17 cellular contexts compared by ENCODE assay signal in the genomic region with DNA sequence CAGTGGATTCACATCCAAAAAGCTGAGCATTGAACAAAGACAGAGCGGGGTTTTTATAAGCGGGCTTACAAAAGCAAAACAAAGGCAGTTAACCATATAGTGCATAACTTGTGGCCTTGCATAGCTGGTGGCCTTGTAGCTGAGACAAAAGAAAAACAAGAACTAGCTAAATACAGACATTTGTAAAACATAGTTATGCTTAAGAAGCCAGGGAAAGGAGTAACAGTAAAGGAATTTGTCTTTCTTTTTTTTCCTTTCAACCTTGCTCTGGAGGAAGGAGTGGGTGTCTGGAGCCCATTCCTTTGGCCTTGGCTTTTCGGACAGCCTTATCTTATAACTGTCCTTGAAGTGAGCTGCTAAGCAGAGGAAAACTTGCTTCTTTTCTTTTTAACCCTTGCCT. TPM values are rescaled to one million over a fixed set of nuclear protein-coding genes. Genes with fewer than 3 reads are reported as not detected.
DNase-seq lines count a peak whose midpoint lies in the region; TF ChIP-seq lines count a peak whose summit lies in the region.
"Not testable (repeated sequence)": the region's sequence is repeated elsewhere in the genome, so short reads cannot be mapped to it uniquely, and the experiment has no call there.
"Had no signal": no experiment of that assay in that cellular context is flagged by ENCODE, and none has a peak within 500 bp of the region (broad histone marks: within the 10 kb centered on the region; RNA-seq: fewer than 3 reads in every experiment).

No MANE protein-coding gene starts in this region.

- 55 to 59% methylated on average over 3 of the region's 3 CpGs for WGBS in endodermal cell (ENCODE audit: insufficient coverage in 1 of 2, insufficient read length in 1 of 2), 2 experiments
- 31 to 42% methylated on average over 3 of the region's 3 CpGs for WGBS in testis, 2 donors

- not testable (repeated sequence) for H3K27me3 ChIP-seq in ACC112 (ENCODE audit: insufficient read depth, low read length); SJSA1 (replicated peaks); endodermal cell (ENCODE audit: control insufficient read depth, insufficient read depth, low read length, poor library complexity, severe bottlenecking); neural progenitor cell; testis

- H4K20me1 ChIP-seq in neural progenitor cell (ENCODE audit: low read depth), result not testable (repeated sequence)

- intact Hi-C loops in testis (cut with DNase I; ENCODE audit: low total_unique reads), result not testable (repeated sequence)

- peaks cover 38% of the 10 kb centered on the region for H3K4me1 Mint-ChIP-seq in endodermal cell
- H3K4me1 Mint-ChIP-seq in neural progenitor cell, result peaks cover 50% of the 10 kb centered on the region

- not testable (repeated sequence) for H3K9me3 Mint-ChIP-seq in endodermal cell, neural progenitor cell

- H3K9ac ChIP-seq in endodermal cell (ENCODE audit: extremely low read depth, low read length, poor library complexity, severe bottlenecking); neural progenitor cell: not testable (repeated sequence)

- not testable (repeated sequence) for H3K79me2 ChIP-seq in ACC112 (ENCODE audit: control insufficient read depth, insufficient read depth, low read length, unreplicated experiment); neural progenitor cell (ENCODE audit: low read depth)

- 0 out of 2 replicates have a peak overlapping the region, but pooled peaks have one; percentile 10 for H3K4me3 ChIP-seq in ACC112 (ENCODE audit: low read depth, low read length)
- H3K4me3 ChIP-seq in SJSA1; astrocyte of the cerebellum (ENCODE audit: low read depth, low read length); endodermal cell (ENCODE audit: low read length); neural progenitor cell; testis: not testable (repeated sequence)

- H3K36me3 ChIP-seq in ACC112 (ENCODE audit: insufficient read depth, low read length); SJSA1; endodermal cell (ENCODE audit: control insufficient read depth, insufficient read depth, low read length); neural progenitor cell; testis (ENCODE audit: low read depth, missing control alignments): not testable (repeated sequence)

- peak overlapping the region; percentile 61 for H2AFZ ChIP-seq in ACC112 (ENCODE audit: low read length, unreplicated experiment)
- H2AFZ ChIP-seq in neural progenitor cell (replicated peaks), result not testable (repeated sequence)

- H3K4me3 Mint-ChIP-seq in endodermal cell, neural progenitor cell: not testable (repeated sequence)

- 0 out of 2 replicates have a peak overlapping the region, but pooled peaks have one; percentile 0 for H3K27ac ChIP-seq in ACC112 (ENCODE audit: low read depth, low read length)
- H3K27ac ChIP-seq in SJSA1, result 0 out of 2 replicates have a peak overlapping the region, but pooled peaks have one; percentile 7
- not testable (repeated sequence) for H3K27ac ChIP-seq in endodermal cell (ENCODE audit: low read depth, low read length); neural progenitor cell
- H3K27ac ChIP-seq in testis, result peak overlapping the region; percentile 44 to 69

- not testable (repeated sequence) for H3K27ac Mint-ChIP-seq in endodermal cell, neural progenitor cell

- H3K4me2 ChIP-seq in neural progenitor cell, result peak overlapping the region; percentile 41

- peaks cover 18% of the 10 kb centered on the region for H3F3A ChIP-seq in neural progenitor cell (ENCODE audit: low read depth)

- peak; percentile 52 for DNase-seq in GM03348 (ENCODE audit: low spot score)
- peak; percentile 57 to 69 for DNase-seq in SJSA1 (ENCODE audit: low read depth in 1 of 2, low spot score in 2 of 2)
- DNase-seq in astrocyte of the cerebellum (ENCODE audit: low read depth), result peak; percentile 58
- DNase-seq in endodermal cell, result peak; percentile 40
- peak; percentile 69 for DNase-seq in kidney glomerular epithelial cell (lab: John Stamatoyannopoulos, UW)
- not testable (repeated sequence) for DNase-seq in neural progenitor cell (ENCODE audit: low spot score); testis

- H3K9me3 ChIP-seq in SJSA1 (replicated peaks); endodermal cell (ENCODE audit: control insufficient read depth, low read length); neural progenitor cell (ENCODE audit: low read depth); testis: not testable (repeated sequence)

- not testable (repeated sequence) for TF ChIP-seq POLR2A in testis (IDR thresholded peaks at IDR 0.05)

- in situ Hi-C loops in astrocyte of the cerebellum (cut with HindIII; ENCODE audit: low sequenced_read_pairs), result loop anchor here (5.0 kb wide), 1 partner anchor 105 kb away; no protein-coding TSS in a partner anchor

- not testable (repeated sequence) for H3K36me3 Mint-ChIP-seq in endodermal cell (ENCODE audit: low read depth); neural progenitor cell

- not testable (repeated sequence) for TF ChIP-seq CTCF in astrocyte of the cerebellum (IDR thresholded peaks at IDR 0.05; ENCODE audit: low read depth, low read length, missing control alignments); endodermal cell (conservative IDR thresholded peaks at IDR 0.05); neural progenitor cell (IDR thresholded peaks at IDR 0.05); testis (IDR thresholded peaks at IDR 0.05)

- not testable (repeated sequence) for H3K27me3 Mint-ChIP-seq in endodermal cell (ENCODE audit: insufficient read depth); neural progenitor cell (ENCODE audit: insufficient read depth, low read depth)

- H3K4me1 ChIP-seq in ACC112 (ENCODE audit: control insufficient read depth, insufficient read depth, low read length, unreplicated experiment) (peaks cover 51% of the 10 kb centered on the region), SJSA1 (replicated peaks) (peaks cover 53% of the 10 kb centered on the region), neural progenitor cell (peaks cover 44% of the 10 kb centered on the region), testis (peaks cover 58% of the 10 kb centered on the region)
- H3K4me1 ChIP-seq in endodermal cell (ENCODE audit: control insufficient read depth, insufficient read depth, low read length), result not testable (repeated sequence)

RNA-seq across cellular contexts. Expression of a gene that starts 15.5 kb away (rescaled TPM):
- total RNA-seq in SJSA1 (2014; rRNA removed; shearing (Covaris generic)), result not detected in 2 replicates
- under 1 TPM; 0.38 to 0.53 TPM for total RNA-seq in endodermal cell
- polyA plus RNA-seq in endodermal cell (2013, experiment 1 of 2), result 14.6 TPM
- 13.5 TPM for polyA plus RNA-seq in endodermal cell (2013, experiment 2 of 2)
- total RNA-seq in neural progenitor cell (ENCODE audit: low replicate concordance), result 9.7 and 20.2 TPM in 2 replicates
- 10 to 100 TPM; 11.7 to 12.9 TPM for total RNA-seq in testis
- polyA plus RNA-seq in testis (ENCODE audit: insufficient read depth, low read depth, low replicate concordance), result 10.5 TPM
- total RNA-seq: activated naive CD8-positive, alpha-beta T cell treated with anti-CD3 and anti-CD28 coated beads, Interleukin-2, amount 10 ng/mL, durations not matched to agents 7 days and 5 days; cardiac septum; CD4-positive, alpha-beta T cell; Right ventricle myocardium inferior; T-helper 17 cell had no signal

RNA-seq across cellular contexts. Expression of a gene that starts 49.6 kb away (rescaled TPM):
- total RNA-seq in SJSA1 (2014; rRNA removed; shearing (Covaris generic)), result not detected in 2 replicates
- total RNA-seq in endodermal cell, result 10 to 100 TPM; 13.5 to 16.7 TPM
- polyA plus RNA-seq in endodermal cell (2013, experiment 1 of 2), result 20.5 TPM
- 20.2 TPM for polyA plus RNA-seq in endodermal cell (2013, experiment 2 of 2)
- total RNA-seq in neural progenitor cell (ENCODE audit: low replicate concordance), result 15.0 and 79.0 TPM in 2 replicates
- 10 to 100 TPM; 35.2 to 71.1 TPM for total RNA-seq in testis
- 83.2 TPM for polyA plus RNA-seq in testis (ENCODE audit: insufficient read depth, low read depth, low replicate concordance)
- total RNA-seq: cardiac septum; CD4-positive, alpha-beta T cell; lower lobe of right lung; Right ventricle myocardium inferior; stomach; T-helper 17 cell; tibial nerve had no signal
- polyA plus RNA-seq: heart left ventricle had no signal

RNA-seq across cellular contexts. Expression of a gene that starts 50.7 kb away (rescaled TPM):
- 2.9 and 5.8 TPM in 2 replicates for total RNA-seq in SJSA1 (2014; rRNA removed; shearing (Covaris generic))
- total RNA-seq in endodermal cell (10 to 100 TPM; 13.4 to 19.1 TPM), neural progenitor cell (ENCODE audit: low replicate concordance) (29.4 and 56.2 TPM in 2 replicates), testis (10 to 100 TPM; 13.4 to 19.6 TPM)
- polyA plus RNA-seq in endodermal cell (2013, experiment 1 of 2), result 21.8 TPM
- 21.0 TPM for polyA plus RNA-seq in endodermal cell (2013, experiment 2 of 2)
- polyA plus RNA-seq in testis (ENCODE audit: insufficient read depth, low read depth, low replicate concordance), result 7.2 TPM

Comparison
In these comparisons a context has a peak if more than half of its experiments do, and no peak if none do; other contexts are left out.
1. RNA of a gene that starts 49.6 kb away (total RNA-seq): 35.2 to 71.1 TPM in testis, 13.5 to 16.7 TPM in endodermal cell and 15.0 to 79.0 TPM in neural progenitor cell; not detected in SJSA1; every median in the first group is over 10 times any median in the second.